Comparison of ENCODE assay signal across 12 cellular contexts in the genomic region with DNA sequence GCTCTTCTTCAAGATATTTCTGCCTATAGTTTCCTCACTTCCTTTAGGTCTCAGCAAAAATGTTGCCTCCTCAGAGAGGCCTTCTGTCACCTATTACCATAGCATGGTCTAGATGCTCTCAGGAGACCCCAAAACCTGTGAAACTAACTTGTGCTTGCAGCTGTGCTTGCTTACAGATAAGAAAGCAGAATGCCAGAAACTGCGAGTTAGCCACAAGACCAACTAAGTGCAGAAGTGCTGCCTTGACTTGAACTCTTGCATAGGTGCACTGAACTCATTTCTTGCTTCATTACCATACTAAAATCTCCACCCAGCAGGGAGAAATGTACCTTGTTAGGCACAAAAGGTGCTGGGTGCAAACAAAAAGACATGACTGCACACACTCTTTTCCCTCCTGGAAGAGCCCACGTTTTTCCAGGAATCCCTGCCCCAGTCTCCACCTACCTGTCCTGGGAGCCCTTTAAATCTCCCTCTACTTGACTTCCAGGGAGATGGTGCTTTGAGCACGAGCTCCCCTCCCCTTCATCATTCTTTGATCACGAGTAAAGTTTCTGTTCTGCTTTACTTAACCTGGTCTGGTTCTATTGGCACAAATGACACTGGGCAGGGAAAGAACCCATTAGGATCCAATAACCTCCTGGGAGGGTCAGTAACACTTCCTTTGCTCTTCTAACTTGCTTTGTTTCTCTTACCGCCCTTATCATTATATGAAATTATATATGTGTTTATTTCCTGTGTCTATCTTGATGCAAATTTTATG.
DNase-seq lines count a peak whose midpoint lies in the region; ATAC-seq and TF ChIP-seq lines count a peak whose summit lies in the region.
"Had no signal": no experiment of that assay in that cellular context is flagged by ENCODE, and none has a peak within 500 bp of the region (broad histone marks: within the 10 kb centered on the region; RNA-seq: fewer than 3 reads in every experiment).

No MANE protein-coding gene starts in this region.

- H3K9me2 ChIP-seq in Loucy (replicated peaks; ENCODE audit: low read depth, low read length) (no peaks in the 10 kb centered on the region), SK-N-SH (no peaks in the 10 kb centered on the region)

- H3K4me3 ChIP-seq in Loucy (ENCODE audit: low read length, poor library complexity, severe bottlenecking): no peak overlapping the region
- H3K4me3 ChIP-seq in CD4-positive, alpha-beta memory T cell (ENCODE audit: low read length in 2 of 2): no peak overlapping the region
- no peak overlapping the region for H3K4me3 ChIP-seq in neural progenitor cell
- no peak overlapping the region for H3K4me3 ChIP-seq in SK-N-SH (ENCODE audit: low read depth in 2 of 2, low read length in 1 of 2)

- no peak overlapping the region for H3K9ac ChIP-seq in Loucy (ENCODE audit: low read depth, low read length, poor library complexity, severe bottlenecking)
- H3K9ac ChIP-seq in neural progenitor cell: no peak overlapping the region
- no peak overlapping the region for H3K9ac ChIP-seq in SK-N-SH

- H4K20me1 ChIP-seq in Loucy (ENCODE audit: insufficient read depth, low read length, poor library complexity, severe bottlenecking): no peaks in the 10 kb centered on the region
- H4K20me1 ChIP-seq in neural progenitor cell (ENCODE audit: low read depth): no peaks in the 10 kb centered on the region
- no peaks in the 10 kb centered on the region for H4K20me1 ChIP-seq in SK-N-SH (ENCODE audit: insufficient read depth)

- H3K9me3 ChIP-seq in Loucy (ENCODE audit: insufficient read depth, low read depth, low read length) (no peaks in the 10 kb centered on the region), neural progenitor cell (ENCODE audit: low read depth) (no peaks in the 10 kb centered on the region), SK-N-SH (no peaks in the 10 kb centered on the region)
- H3K9me3 ChIP-seq in CD4-positive, alpha-beta memory T cell (ENCODE audit: control insufficient read depth in 1 of 2, low read length in 2 of 2): no peaks in the 10 kb centered on the region

- no peaks in the 10 kb centered on the region for H3K4me1 Mint-ChIP-seq in CD4-positive, alpha-beta memory T cell
- peaks cover 3% of the 10 kb centered on the region for H3K4me1 Mint-ChIP-seq in neural progenitor cell

- H3K9me3 Mint-ChIP-seq in CD4-positive, alpha-beta memory T cell: peaks cover 0 to 2% (median 0%) of the 10 kb centered on the region in 8 donors
- no peaks in the 10 kb centered on the region for H3K9me3 Mint-ChIP-seq in neural progenitor cell
- H3K9me3 Mint-ChIP-seq: activated naive CD8-positive, alpha-beta T cell treated with anti-CD3 and anti-CD28 coated beads, Interleukin-2, amount 50 U/mL, for 24 hours; mesothelial cell of epicardium had no signal

- WGBS in SK-N-SH (ENCODE audit: low lambda C conversion rate): 74% methylated on average over 4 of the region's 5 CpGs

- CTCF ChIA-PET in CD4-positive, alpha-beta memory T cell (lab: Charles Lee; ENCODE audit: partially characterized antibody): no interaction called here
- CTCF ChIA-PET in SK-N-SH (lab: Yijun Ruan, JAX): interaction anchor here (1.0 kb wide), 1 partner anchor 15 kb away, joined by 3 read pairs; no protein-coding TSS in a partner anchor

- no peak overlapping the region for H3K27ac ChIP-seq in CD4-positive, alpha-beta memory T cell (ENCODE audit: low read depth, low read length)
- no peak overlapping the region for H3K27ac ChIP-seq in neural progenitor cell
- H3K27ac ChIP-seq in SK-N-SH (ENCODE audit: low read depth in 2 of 2, low read length in 1 of 2): no peak overlapping the region

- no peaks in the 10 kb centered on the region for H3K79me2 ChIP-seq in Loucy (ENCODE audit: insufficient read depth, low read length)
- H3K79me2 ChIP-seq in neural progenitor cell (ENCODE audit: low read depth): no peaks in the 10 kb centered on the region
- H3K79me2 ChIP-seq in SK-N-SH (ENCODE audit: insufficient read depth): no peaks in the 10 kb centered on the region

- no peak for TF ChIP-seq RAD21 in SK-N-SH (IDR thresholded peaks at IDR 0.05; ENCODE audit: low read length)

- no peak overlapping the region for H3K4me2 ChIP-seq in Loucy (ENCODE audit: low read depth, low read length, poor library complexity, severe bottlenecking)
- no peak overlapping the region for H3K4me2 ChIP-seq in neural progenitor cell
- no peak overlapping the region for H3K4me2 ChIP-seq in SK-N-SH

- no peak overlapping the region for H3K27ac Mint-ChIP-seq in CD4-positive, alpha-beta memory T cell
- no peak overlapping the region for H3K27ac Mint-ChIP-seq in neural progenitor cell
- H3K27ac Mint-ChIP-seq: activated naive CD8-positive, alpha-beta T cell treated with anti-CD3 and anti-CD28 coated beads, Interleukin-2, amount 50 U/mL, for 24 hours; mesothelial cell of epicardium had no signal

- peak; percentile 73 for ATAC-seq in GM18499 (IDR thresholded peaks at IDR 0.05; ENCODE audit: insufficient read depth, unreplicated experiment)
- ATAC-seq in GM21360 (IDR thresholded peaks at IDR 0.05; ENCODE audit: unreplicated experiment): peak; percentile 55
- ATAC-seq in HG02981 (IDR thresholded peaks at IDR 0.05; ENCODE audit: unreplicated experiment): peak; percentile 68
- ATAC-seq: activated naive CD8-positive, alpha-beta T cell treated with anti-CD3 and anti-CD28 coated beads, Interleukin-2, amount 50 U/mL, for 24 hours had no signal

- POLR2A ChIA-PET in CD4-positive, alpha-beta memory T cell (lab: Charles Lee; ENCODE audit: partially characterized antibody): no interaction called here
- POLR2A ChIA-PET in SK-N-SH (lab: Yijun Ruan, JAX): no interaction called here

- no peak for TF ChIP-seq EP300 in SK-N-SH (IDR thresholded peaks at IDR 0.05; ENCODE audit: borderline replicate concordance in 1 of 2, low read depth in 1 of 2, low read length in 1 of 2)

- peaks cover 31% of the 10 kb centered on the region for H3K4me1 ChIP-seq in Loucy (ENCODE audit: insufficient read depth, low read length, poor library complexity, severe bottlenecking)
- H3K4me1 ChIP-seq in CD4-positive, alpha-beta memory T cell (ENCODE audit: insufficient read depth, low read length): no peaks in the 10 kb centered on the region
- no peaks in the 10 kb centered on the region for H3K4me1 ChIP-seq in neural progenitor cell
- H3K4me1 ChIP-seq in SK-N-SH (ENCODE audit: control insufficient read depth in 1 of 2, insufficient read depth in 2 of 2, low read depth in 1 of 2, low read length in 1 of 2): no peaks in the 10 kb centered on the region

- intact Hi-C loops in CD4-positive, alpha-beta memory T cell (cut with micrococcal nuclease): no loop called here

- no peaks in the 10 kb centered on the region for H3K36me3 ChIP-seq in Loucy (ENCODE audit: insufficient read depth, low read length)
- no peaks in the 10 kb centered on the region for H3K36me3 ChIP-seq in CD4-positive, alpha-beta memory T cell (ENCODE audit: insufficient read depth, low read length)
- H3K36me3 ChIP-seq in neural progenitor cell: no peaks in the 10 kb centered on the region
- H3K36me3 ChIP-seq in SK-N-SH (replicated peaks in 1 of 2; ENCODE audit: control insufficient read depth in 1 of 2, insufficient read depth in 2 of 2, low read length in 1 of 2): no peaks in the 10 kb centered on the region

- DNase-seq in CD4-positive, alpha-beta memory T cell: no peak
- no peak for DNase-seq in neural progenitor cell (ENCODE audit: low spot score)
- no peak for DNase-seq in SK-N-SH
- no peak for DNase-seq in activated CD4-positive, CD25-positive, alpha-beta regulatory T cell (lab: John Stamatoyannopoulos, UW)
- DNase-seq: activated CD4-positive, alpha-beta T cell treated with anti-CD3 and anti-CD28 coated beads, Interleukin-2, amount 50 U/mL, for 48 hours; activated naive CD8-positive, alpha-beta T cell treated with anti-CD3 and anti-CD28 coated beads, Interleukin-2, amount 50 U/mL, for 24 hours; effector CD4-positive, alpha-beta T cell had no signal

- H3F3A ChIP-seq in Loucy (ENCODE audit: low read depth): no peaks in the 10 kb centered on the region
- no peaks in the 10 kb centered on the region for H3F3A ChIP-seq in neural progenitor cell (ENCODE audit: low read depth)
- H3F3A ChIP-seq in SK-N-SH (replicated peaks; ENCODE audit: insufficient read depth): peaks cover 6% of the 10 kb centered on the region

- TF ChIP-seq CTCF in Loucy (conservative IDR thresholded peaks at IDR 0.05; ENCODE audit: low read length): no peak
- TF ChIP-seq CTCF in neural progenitor cell (IDR thresholded peaks at IDR 0.05): no peak
- TF ChIP-seq CTCF in SK-N-SH (IDR thresholded peaks at IDR 0.05): no peak

- H3K36me3 Mint-ChIP-seq in CD4-positive, alpha-beta memory T cell: no peaks in the 10 kb centered on the region
- H3K36me3 Mint-ChIP-seq in neural progenitor cell: no peaks in the 10 kb centered on the region

- H3K4me3 Mint-ChIP-seq in CD4-positive, alpha-beta memory T cell: no peak overlapping the region
- H3K4me3 Mint-ChIP-seq in neural progenitor cell: no peak overlapping the region
- H3K4me3 Mint-ChIP-seq: activated naive CD8-positive, alpha-beta T cell treated with anti-CD3 and anti-CD28 coated beads, Interleukin-2, amount 50 U/mL, for 24 hours; mesothelial cell of epicardium had no signal

- H3K27me3 ChIP-seq in Loucy (ENCODE audit: insufficient read depth, low read length, poor library complexity, severe bottlenecking) (no peaks in the 10 kb centered on the region), neural progenitor cell (no peaks in the 10 kb centered on the region), SK-N-SH (ENCODE audit: insufficient read depth) (no peaks in the 10 kb centered on the region)
- H3K27me3 ChIP-seq in CD4-positive, alpha-beta memory T cell (ENCODE audit: insufficient read depth, low read length): no peaks in the 10 kb centered on the region

- H3K27me3 Mint-ChIP-seq in CD4-positive, alpha-beta memory T cell: no peaks in the 10 kb centered on the region
- H3K27me3 Mint-ChIP-seq in neural progenitor cell (ENCODE audit: insufficient read depth, low read depth): no peaks in the 10 kb centered on the region
- H3K27me3 Mint-ChIP-seq: activated naive CD8-positive, alpha-beta T cell treated with anti-CD3 and anti-CD28 coated beads, Interleukin-2, amount 50 U/mL, for 24 hours had no signal

- H2AFZ ChIP-seq in Loucy (ENCODE audit: low read length): 0 out of 2 replicates have a peak overlapping the region, but pooled peaks have one; percentile 5
- H2AFZ ChIP-seq in neural progenitor cell (replicated peaks): no peak overlapping the region
- no peak overlapping the region for H2AFZ ChIP-seq in SK-N-SH (ENCODE audit: low read depth)

TF ChIP-seq in SK-N-SH, 30 proteins besides CTCF, POLR2A, EP300 and RAD21 (continues in another document):
- TF ChIP-seq ELF1 (IDR thresholded peaks at IDR 0.05) (no peak), PBX3 (IDR thresholded peaks at IDR 0.05) (no peak), YY1 (IDR thresholded peaks at IDR 0.05; ENCODE audit: low read depth) (no peak)
